Comparison of ENCODE assay signal across 1 cellular context in the genomic region with DNA sequence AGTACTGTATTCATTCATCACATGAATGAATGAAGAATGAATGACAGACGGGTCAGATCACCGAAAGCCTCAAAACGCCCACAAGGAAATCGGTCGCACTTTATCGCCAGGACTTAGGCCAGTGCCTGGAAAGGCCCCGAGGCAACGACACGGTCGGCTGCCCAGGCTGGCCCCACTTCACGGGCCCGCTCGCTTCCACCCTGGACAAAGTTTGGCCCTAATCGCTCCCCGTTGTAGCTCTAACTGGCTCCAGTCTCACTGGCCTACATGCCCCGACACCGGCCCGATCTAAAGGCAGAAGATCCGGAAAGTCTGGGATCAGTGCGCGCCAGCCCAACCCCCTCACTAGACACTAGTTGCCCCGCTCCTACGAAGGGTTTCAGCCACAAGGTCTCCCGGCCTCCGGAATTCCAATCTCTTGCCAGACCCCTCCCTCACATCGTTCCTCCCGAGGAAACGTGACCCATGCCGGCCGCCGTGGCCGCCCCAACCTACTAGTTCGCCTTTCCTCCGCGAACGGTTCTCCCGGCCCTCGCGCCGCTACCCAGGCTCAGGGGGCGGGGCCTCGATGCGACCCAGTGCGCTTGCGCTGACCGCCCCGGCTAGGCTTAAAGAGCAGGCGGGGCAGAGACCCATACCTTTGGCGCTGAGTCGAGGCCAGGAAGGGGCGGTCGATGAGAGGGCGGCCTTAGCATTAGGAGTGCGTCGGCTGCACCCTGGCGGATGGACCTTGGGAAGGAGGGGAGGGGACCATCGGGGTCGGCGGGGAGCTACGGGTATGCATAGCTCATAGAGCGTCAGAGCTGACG.
TF ChIP-seq lines count a peak whose summit lies in the region.

A gene (minus strand): TSS at position 575 of the 809 bp plus-strand sequence. CDS start 3,954 bp downstream, outside the sequence.
A gene (plus strand): TSS at position 637 of the 809 bp plus-strand sequence. CDS start 22,138 bp downstream, outside the sequence.

TF ChIP-seq in WTC11, 78 proteins besides CTCF, POLR2A, EP300 and RAD21 (continued from another document and continues in another):
- TF ChIP-seq, protein P1, sequence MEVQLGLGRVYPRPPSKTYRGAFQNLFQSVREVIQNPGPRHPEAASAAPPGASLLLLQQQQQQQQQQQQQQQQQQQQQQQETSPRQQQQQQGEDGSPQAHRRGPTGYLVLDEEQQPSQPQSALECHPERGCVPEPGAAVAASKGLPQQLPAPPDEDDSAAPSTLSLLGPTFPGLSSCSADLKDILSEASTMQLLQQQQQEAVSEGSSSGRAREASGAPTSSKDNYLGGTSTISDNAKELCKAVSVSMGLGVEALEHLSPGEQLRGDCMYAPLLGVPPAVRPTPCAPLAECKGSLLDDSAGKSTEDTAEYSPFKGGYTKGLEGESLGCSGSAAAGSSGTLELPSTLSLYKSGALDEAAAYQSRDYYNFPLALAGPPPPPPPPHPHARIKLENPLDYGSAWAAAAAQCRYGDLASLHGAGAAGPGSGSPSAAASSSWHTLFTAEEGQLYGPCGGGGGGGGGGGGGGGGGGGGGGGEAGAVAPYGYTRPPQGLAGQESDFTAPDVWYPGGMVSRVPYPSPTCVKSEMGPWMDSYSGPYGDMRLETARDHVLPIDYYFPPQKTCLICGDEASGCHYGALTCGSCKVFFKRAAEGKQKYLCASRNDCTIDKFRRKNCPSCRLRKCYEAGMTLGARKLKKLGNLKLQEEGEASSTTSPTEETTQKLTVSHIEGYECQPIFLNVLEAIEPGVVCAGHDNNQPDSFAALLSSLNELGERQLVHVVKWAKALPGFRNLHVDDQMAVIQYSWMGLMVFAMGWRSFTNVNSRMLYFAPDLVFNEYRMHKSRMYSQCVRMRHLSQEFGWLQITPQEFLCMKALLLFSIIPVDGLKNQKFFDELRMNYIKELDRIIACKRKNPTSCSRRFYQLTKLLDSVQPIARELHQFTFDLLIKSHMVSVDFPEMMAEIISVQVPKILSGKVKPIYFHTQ (CRISPR knock-in tag; IDR thresholded peaks at IDR 0.05) = no peak
- TF ChIP-seq NR1H2 (CRISPR knock-in tag; IDR thresholded peaks at IDR 0.05) = no peak
- TF ChIP-seq ZNF219 (CRISPR knock-in tag; IDR thresholded peaks at IDR 0.05; ENCODE audit: borderline replicate concordance) = 0 out of 2 replicates have a peak, but pooled peaks have one; percentile 66
- no peak for TF ChIP-seq RELA (CRISPR knock-in tag; IDR thresholded peaks at IDR 0.05; ENCODE audit: borderline replicate concordance)
- TF ChIP-seq NR2C2 (CRISPR knock-in tag; IDR thresholded peaks at IDR 0.05) = no peak
- TF ChIP-seq CREB1 (CRISPR knock-in tag; IDR thresholded peaks at IDR 0.05) = no peak
- TF ChIP-seq CBFB (CRISPR knock-in tag; IDR thresholded peaks at IDR 0.05; ENCODE audit: low read depth) = no peak
- no peak for TF ChIP-seq FOXJ3 (CRISPR knock-in tag; IDR thresholded peaks at IDR 0.05; ENCODE audit: borderline replicate concordance)
- TF ChIP-seq, protein P2, sequence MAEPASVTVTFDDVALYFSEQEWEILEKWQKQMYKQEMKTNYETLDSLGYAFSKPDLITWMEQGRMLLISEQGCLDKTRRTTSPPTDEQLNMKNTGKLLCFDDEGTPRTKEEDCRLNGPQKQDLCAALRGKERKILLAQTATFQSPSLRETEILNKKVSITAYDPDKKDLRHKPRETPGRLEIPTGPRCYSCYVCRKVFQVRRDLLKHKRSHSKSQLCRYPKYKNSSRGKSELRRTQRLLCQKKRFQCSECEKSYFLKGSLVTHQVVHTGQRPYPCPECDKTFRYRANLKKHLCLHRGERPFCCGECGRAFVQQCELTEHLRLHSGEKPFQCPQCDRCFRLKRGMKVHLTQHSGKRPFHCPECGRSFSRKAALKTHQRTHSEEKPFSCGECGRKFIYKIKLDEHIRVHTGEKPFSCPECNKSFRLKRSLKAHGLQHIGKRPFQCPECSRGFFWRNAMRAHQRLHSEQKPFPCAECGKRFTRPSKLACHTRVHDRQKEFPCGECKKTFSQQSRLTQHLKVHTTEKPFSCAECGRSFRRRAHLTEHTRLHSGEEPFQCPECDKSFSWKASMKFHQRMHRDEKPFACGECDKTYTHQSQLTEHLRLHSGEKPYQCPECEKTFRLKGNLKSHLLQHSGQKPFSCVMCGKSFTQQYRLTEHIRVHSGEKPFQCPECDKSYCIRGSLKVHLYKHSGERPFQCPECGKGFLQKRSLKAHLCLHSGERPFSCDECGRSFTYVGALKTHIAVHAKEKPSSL (CRISPR knock-in tag; conservative IDR thresholded peaks at IDR 0.05) = no peak
- TF ChIP-seq, protein P3, sequence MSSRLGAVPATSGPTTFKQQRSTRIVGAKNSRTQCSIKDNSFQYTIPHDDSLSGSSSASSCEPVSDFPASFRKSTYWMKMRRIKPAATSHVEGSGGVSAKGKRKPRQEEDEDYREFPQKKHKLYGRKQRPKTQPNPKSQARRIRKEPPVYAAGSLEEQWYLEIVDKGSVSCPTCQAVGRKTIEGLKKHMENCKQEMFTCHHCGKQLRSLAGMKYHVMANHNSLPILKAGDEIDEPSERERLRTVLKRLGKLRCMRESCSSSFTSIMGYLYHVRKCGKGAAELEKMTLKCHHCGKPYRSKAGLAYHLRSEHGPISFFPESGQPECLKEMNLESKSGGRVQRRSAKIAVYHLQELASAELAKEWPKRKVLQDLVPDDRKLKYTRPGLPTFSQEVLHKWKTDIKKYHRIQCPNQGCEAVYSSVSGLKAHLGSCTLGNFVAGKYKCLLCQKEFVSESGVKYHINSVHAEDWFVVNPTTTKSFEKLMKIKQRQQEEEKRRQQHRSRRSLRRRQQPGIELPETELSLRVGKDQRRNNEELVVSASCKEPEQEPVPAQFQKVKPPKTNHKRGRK (CRISPR knock-in tag; IDR thresholded peaks at IDR 0.05; ENCODE audit: borderline replicate concordance) = no peak
- 0 out of 2 replicates have a peak, but pooled peaks have one; percentile 22 for TF ChIP-seq HMGA2 (CRISPR knock-in tag; IDR thresholded peaks at IDR 0.05)
- TF ChIP-seq SMAD3 (CRISPR knock-in tag; IDR thresholded peaks at IDR 0.05; ENCODE audit: borderline replicate concordance) = peak; percentile 73
- TF ChIP-seq, protein P4, sequence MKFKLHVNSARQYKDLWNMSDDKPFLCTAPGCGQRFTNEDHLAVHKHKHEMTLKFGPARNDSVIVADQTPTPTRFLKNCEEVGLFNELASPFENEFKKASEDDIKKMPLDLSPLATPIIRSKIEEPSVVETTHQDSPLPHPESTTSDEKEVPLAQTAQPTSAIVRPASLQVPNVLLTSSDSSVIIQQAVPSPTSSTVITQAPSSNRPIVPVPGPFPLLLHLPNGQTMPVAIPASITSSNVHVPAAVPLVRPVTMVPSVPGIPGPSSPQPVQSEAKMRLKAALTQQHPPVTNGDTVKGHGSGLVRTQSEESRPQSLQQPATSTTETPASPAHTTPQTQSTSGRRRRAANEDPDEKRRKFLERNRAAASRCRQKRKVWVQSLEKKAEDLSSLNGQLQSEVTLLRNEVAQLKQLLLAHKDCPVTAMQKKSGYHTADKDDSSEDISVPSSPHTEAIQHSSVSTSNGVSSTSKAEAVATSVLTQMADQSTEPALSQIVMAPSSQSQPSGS (CRISPR knock-in tag; IDR thresholded peaks at IDR 0.05; ENCODE audit: borderline replicate concordance, low read depth) = no peak
- TF ChIP-seq FOXP1 (CRISPR knock-in tag; IDR thresholded peaks at IDR 0.05; ENCODE audit: borderline replicate concordance) = peak; percentile 75; the same call in 1 of the 2 replicates
- TF ChIP-seq, protein P5, sequence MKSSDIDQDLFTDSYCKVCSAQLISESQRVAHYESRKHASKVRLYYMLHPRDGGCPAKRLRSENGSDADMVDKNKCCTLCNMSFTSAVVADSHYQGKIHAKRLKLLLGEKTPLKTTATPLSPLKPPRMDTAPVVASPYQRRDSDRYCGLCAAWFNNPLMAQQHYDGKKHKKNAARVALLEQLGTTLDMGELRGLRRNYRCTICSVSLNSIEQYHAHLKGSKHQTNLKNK (CRISPR knock-in tag; IDR thresholded peaks at IDR 0.05) = no peak
- TF ChIP-seq NFE2L1 (CRISPR knock-in tag; IDR thresholded peaks at IDR 0.05) = no peak
- TF ChIP-seq, protein P6, sequence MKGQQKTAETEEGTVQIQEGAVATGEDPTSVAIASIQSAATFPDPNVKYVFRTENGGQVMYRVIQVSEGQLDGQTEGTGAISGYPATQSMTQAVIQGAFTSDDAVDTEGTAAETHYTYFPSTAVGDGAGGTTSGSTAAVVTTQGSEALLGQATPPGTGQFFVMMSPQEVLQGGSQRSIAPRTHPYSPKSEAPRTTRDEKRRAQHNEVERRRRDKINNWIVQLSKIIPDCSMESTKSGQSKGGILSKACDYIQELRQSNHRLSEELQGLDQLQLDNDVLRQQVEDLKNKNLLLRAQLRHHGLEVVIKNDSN (CRISPR knock-in tag; IDR thresholded peaks at IDR 0.05) = no peak; the same call in 1 of the 2 replicates
- TF ChIP-seq, protein P7, sequence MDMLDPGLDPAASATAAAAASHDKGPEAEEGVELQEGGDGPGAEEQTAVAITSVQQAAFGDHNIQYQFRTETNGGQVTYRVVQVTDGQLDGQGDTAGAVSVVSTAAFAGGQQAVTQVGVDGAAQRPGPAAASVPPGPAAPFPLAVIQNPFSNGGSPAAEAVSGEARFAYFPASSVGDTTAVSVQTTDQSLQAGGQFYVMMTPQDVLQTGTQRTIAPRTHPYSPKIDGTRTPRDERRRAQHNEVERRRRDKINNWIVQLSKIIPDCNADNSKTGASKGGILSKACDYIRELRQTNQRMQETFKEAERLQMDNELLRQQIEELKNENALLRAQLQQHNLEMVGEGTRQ (CRISPR knock-in tag; IDR thresholded peaks at IDR 0.05) = no peak
- no peak; the same call in 1 of the 2 replicates for TF ChIP-seq TEAD4 (CRISPR knock-in tag; IDR thresholded peaks at IDR 0.05)
- no peak for TF ChIP-seq ZNF671 (CRISPR knock-in tag; IDR thresholded peaks at IDR 0.05)
- TF ChIP-seq FOXK1 (CRISPR knock-in tag; IDR thresholded peaks at IDR 0.05) = peak; percentile 65
- TF ChIP-seq, protein P8, sequence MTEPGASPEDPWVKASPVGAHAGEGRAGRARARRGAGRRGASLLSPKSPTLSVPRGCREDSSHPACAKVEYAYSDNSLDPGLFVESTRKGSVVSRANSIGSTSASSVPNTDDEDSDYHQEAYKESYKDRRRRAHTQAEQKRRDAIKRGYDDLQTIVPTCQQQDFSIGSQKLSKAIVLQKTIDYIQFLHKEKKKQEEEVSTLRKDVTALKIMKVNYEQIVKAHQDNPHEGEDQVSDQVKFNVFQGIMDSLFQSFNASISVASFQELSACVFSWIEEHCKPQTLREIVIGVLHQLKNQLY (CRISPR knock-in tag; IDR thresholded peaks at IDR 0.05) = no peak
- TF ChIP-seq KAT7 (CRISPR knock-in tag; IDR thresholded peaks at IDR 0.05; ENCODE audit: borderline replicate concordance) = peak; percentile 46; the same call in 1 of the 2 replicates
- no peak for TF ChIP-seq ZNF138 (CRISPR knock-in tag; conservative IDR thresholded peaks at IDR 0.05)
- TF ChIP-seq SMAD4 (CRISPR knock-in tag; IDR thresholded peaks at IDR 0.05) = no peak
- no peak for TF ChIP-seq JAZF1 (CRISPR knock-in tag; IDR thresholded peaks at IDR 0.05)
- TF ChIP-seq, protein P9, sequence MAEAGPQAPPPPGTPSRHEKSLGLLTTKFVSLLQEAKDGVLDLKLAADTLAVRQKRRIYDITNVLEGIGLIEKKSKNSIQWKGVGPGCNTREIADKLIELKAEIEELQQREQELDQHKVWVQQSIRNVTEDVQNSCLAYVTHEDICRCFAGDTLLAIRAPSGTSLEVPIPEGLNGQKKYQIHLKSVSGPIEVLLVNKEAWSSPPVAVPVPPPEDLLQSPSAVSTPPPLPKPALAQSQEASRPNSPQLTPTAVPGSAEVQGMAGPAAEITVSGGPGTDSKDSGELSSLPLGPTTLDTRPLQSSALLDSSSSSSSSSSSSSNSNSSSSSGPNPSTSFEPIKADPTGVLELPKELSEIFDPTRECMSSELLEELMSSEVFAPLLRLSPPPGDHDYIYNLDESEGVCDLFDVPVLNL (CRISPR knock-in tag; IDR thresholded peaks at IDR 0.05; ENCODE audit: borderline replicate concordance, low read depth) = no peak
- TF ChIP-seq, protein P10, sequence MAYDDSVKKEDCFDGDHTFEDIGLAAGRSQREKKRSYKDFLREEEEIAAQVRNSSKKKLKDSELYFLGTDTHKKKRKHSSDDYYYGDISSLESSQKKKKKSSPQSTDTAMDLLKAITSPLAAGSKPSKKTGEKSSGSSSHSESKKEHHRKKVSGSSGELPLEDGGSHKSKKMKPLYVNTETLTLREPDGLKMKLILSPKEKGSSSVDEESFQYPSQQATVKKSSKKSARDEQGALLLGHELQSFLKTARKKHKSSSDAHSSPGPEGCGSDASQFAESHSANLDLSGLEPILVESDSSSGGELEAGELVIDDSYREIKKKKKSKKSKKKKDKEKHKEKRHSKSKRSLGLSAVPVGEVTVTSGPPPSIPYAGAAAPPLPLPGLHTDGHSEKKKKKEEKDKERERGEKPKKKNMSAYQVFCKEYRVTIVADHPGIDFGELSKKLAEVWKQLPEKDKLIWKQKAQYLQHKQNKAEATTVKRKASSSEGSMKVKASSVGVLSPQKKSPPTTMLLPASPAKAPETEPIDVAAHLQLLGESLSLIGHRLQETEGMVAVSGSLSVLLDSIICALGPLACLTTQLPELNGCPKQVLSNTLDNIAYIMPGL (CRISPR knock-in tag; IDR thresholded peaks at IDR 0.05) = peak; percentile 98
- TF ChIP-seq, protein P11, sequence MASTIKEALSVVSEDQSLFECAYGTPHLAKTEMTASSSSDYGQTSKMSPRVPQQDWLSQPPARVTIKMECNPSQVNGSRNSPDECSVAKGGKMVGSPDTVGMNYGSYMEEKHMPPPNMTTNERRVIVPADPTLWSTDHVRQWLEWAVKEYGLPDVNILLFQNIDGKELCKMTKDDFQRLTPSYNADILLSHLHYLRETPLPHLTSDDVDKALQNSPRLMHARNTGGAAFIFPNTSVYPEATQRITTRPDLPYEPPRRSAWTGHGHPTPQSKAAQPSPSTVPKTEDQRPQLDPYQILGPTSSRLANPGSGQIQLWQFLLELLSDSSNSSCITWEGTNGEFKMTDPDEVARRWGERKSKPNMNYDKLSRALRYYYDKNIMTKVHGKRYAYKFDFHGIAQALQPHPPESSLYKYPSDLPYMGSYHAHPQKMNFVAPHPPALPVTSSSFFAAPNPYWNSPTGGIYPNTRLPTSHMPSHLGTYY (CRISPR knock-in tag; IDR thresholded peaks at IDR 0.05) = no peak
- TF ChIP-seq ZNF423 (CRISPR knock-in tag; IDR thresholded peaks at IDR 0.05) = no peak
- TF ChIP-seq, protein P12, sequence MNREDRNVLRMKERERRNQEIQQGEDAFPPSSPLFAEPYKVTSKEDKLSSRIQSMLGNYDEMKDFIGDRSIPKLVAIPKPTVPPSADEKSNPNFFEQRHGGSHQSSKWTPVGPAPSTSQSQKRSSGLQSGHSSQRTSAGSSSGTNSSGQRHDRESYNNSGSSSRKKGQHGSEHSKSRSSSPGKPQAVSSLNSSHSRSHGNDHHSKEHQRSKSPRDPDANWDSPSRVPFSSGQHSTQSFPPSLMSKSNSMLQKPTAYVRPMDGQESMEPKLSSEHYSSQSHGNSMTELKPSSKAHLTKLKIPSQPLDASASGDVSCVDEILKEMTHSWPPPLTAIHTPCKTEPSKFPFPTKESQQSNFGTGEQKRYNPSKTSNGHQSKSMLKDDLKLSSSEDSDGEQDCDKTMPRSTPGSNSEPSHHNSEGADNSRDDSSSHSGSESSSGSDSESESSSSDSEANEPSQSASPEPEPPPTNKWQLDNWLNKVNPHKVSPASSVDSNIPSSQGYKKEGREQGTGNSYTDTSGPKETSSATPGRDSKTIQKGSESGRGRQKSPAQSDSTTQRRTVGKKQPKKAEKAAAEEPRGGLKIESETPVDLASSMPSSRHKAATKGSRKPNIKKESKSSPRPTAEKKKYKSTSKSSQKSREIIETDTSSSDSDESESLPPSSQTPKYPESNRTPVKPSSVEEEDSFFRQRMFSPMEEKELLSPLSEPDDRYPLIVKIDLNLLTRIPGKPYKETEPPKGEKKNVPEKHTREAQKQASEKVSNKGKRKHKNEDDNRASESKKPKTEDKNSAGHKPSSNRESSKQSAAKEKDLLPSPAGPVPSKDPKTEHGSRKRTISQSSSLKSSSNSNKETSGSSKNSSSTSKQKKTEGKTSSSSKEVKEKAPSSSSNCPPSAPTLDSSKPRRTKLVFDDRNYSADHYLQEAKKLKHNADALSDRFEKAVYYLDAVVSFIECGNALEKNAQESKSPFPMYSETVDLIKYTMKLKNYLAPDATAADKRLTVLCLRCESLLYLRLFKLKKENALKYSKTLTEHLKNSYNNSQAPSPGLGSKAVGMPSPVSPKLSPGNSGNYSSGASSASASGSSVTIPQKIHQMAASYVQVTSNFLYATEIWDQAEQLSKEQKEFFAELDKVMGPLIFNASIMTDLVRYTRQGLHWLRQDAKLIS (CRISPR knock-in tag; IDR thresholded peaks at IDR 0.05; ENCODE audit: borderline replicate concordance) = no peak; the same call in 1 of the 2 replicates
- peak; percentile 97 for TF ChIP-seq ZNF121 (CRISPR knock-in tag; IDR thresholded peaks at IDR 0.05)
